8 cellular contexts compared by ENCODE assay signal in genomic region chr4:105474110-105474518, GRCh38. TPM values are rescaled to one million over a fixed set of nuclear protein-coding genes. Genes with fewer than 3 reads are reported as not detected.
DNase-seq lines count a peak whose midpoint lies in the region; ATAC-seq and TF ChIP-seq lines count a peak whose summit lies in the region.

No MANE protein-coding gene starts in this region.

- H3K4me1 Mint-ChIP-seq in brain = peaks cover 43% of the 10 kb centered on the region

- H3K9me3 Mint-ChIP-seq in brain = no peaks in the 10 kb centered on the region

- TF ChIP-seq CTCF in C4-2B (conservative IDR thresholded peaks at IDR 0.05) (peak; percentile 94), brain (conservative IDR thresholded peaks at IDR 0.05) (peak; percentile 72 to 88)

- H3K27ac Mint-ChIP-seq in brain = peak overlapping the region; percentile 50 to 100 (median 98)

- DNase-seq in Jurkat, Clone E6-1 (ENCODE audit: low read depth, low spot score) = no peak
- DNase-seq in iPS-NIHi11 (ENCODE audit: low spot score) (peak; percentile 92), retina (no peak), NCI-H2196 treated with DMSO at 0.1 percent for 48 hours (lab: John Stamatoyannopoulos, UW; ENCODE audit: unreplicated experiment) (no peak)
- peak; percentile 67 for DNase-seq in stimulated activated CD8-positive, alpha-beta memory T cell treated with anti-CD3 and anti-CD28 coated beads, Interleukin-15, amount 100 ng/mL, for 24 hours (ENCODE audit: low read depth)

- H3K27me3 Mint-ChIP-seq in brain = peaks cover 14% of the 10 kb centered on the region

- ATAC-seq in GM19025 (IDR thresholded peaks at IDR 0.05; ENCODE audit: low read depth, unreplicated experiment) = peak; percentile 9

- peak overlapping the region; percentile 98 to 100 (median 99) for H3K4me3 Mint-ChIP-seq in brain

- peak overlapping the region; percentile 98 for H3K27ac ChIP-seq in C4-2B

- peak overlapping the region; percentile 54 for H3K4me3 ChIP-seq in Jurkat, Clone E6-1 (ENCODE audit: low read length)

- H3K36me3 Mint-ChIP-seq in brain = peaks cover 25% of the 10 kb centered on the region

RNA-seq across cellular contexts. Expression of gene PPA2, which starts 0.3 kb away (rescaled TPM):
- 134 TPM for polyA plus RNA-seq in Jurkat, Clone E6-1 (2012; ENCODE audit: insufficient read depth, insufficient read length)
- polyA plus RNA-seq in brain (ENCODE audit: insufficient read depth, low read depth, low replicate concordance) = 50.3 TPM

Comparison
In these comparisons a context has a peak if more than half of its experiments do, and no peak if none do; other contexts are left out.
1. DNase-seq: peak in iPS-NIHi11 (single experiment) and stimulated activated CD8-positive, alpha-beta memory T cell treated with anti-CD3 and anti-CD28 coated beads, Interleukin-15, amount 100 ng/mL, for 24 hours (single experiment); none in Jurkat, Clone E6-1 (single experiment), retina (single experiment) and NCI-H2196 treated with DMSO at 0.1 percent for 48 hours (single experiment).